Comparison of ENCODE assay signal across 21 cellular contexts in the genomic region with DNA sequence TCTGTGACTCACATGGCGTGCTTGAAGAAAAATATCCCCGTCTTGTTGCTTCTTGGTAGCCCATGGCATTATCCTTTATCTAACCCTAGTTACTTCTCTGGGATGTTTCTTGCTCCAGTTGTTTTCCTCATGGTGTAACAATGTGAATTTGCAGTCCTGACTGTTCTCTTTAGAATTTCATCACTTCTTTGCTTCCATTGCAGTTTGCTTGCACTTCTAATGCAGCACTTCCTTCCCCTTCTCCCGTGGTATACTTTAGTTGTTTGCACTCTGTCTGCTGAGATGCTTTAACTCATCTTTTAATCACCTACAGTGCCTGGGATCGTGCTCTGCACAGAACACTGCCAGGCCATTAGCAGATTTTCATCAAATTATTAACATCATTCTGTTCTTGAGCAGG.
DNase-seq lines count a peak whose midpoint lies in the region; ATAC-seq and TF ChIP-seq lines count a peak whose summit lies in the region.
"Had no signal": no experiment of that assay in that cellular context is flagged by ENCODE, and none has a peak within 500 bp of the region (broad histone marks: within the 10 kb centered on the region; RNA-seq: fewer than 3 reads in every experiment).

No MANE protein-coding gene starts in this region.

- H3K9me2 ChIP-seq in Loucy (replicated peaks; ENCODE audit: low read depth, low read length), result no peaks in the 10 kb centered on the region

- peaks cover 38% of the 10 kb centered on the region; the same call in 1 of the 2 replicates for H3K79me2 ChIP-seq in Loucy (ENCODE audit: insufficient read depth, low read length)

- TF ChIP-seq CTCF in CD14-positive monocyte (IDR thresholded peaks at IDR 0.05) (no peak), Loucy (conservative IDR thresholded peaks at IDR 0.05; ENCODE audit: low read length) (no peak)

- peak; percentile 29 for ATAC-seq in naive thymus-derived CD4-positive, alpha-beta T cell
- ATAC-seq in aorta (ENCODE audit: low FRiP score), result no peak
- no peak for ATAC-seq in activated CD8-positive, alpha-beta memory T cell treated with anti-CD3 and anti-CD28 coated beads, Interleukin-2, amount 10 ng/mL, durations not matched to agents 7 days and 5 days
- ATAC-seq: HCT116 had no signal

- H3K27ac Mint-ChIP-seq in CD14-positive monocyte, result peak overlapping the region in 6 of 7 donors; percentile 24 to 82 (median 62)
- H3K27ac Mint-ChIP-seq in naive thymus-derived CD4-positive, alpha-beta T cell, result no peak overlapping the region
- H3K27ac Mint-ChIP-seq in activated CD8-positive, alpha-beta memory T cell treated with anti-CD3 and anti-CD28 coated beads, Interleukin-2, amount 10 ng/mL, durations not matched to agents 7 days and 5 days, result no peak overlapping the region
- H3K27ac Mint-ChIP-seq: CD4-positive, alpha-beta T cell had no signal

- no peaks in the 10 kb centered on the region for H3K9me3 ChIP-seq in Loucy (ENCODE audit: insufficient read depth, low read depth, low read length)
- no peaks in the 10 kb centered on the region for H3K9me3 ChIP-seq in naive thymus-derived CD4-positive, alpha-beta T cell (ENCODE audit: control insufficient read depth in 2 of 3, low read length in 3 of 3)
- H3K9me3 ChIP-seq in aorta (ENCODE audit: control insufficient read depth, low read length), result no peaks in the 10 kb centered on the region
- H3K9me3 ChIP-seq: MG63, SJSA1 had no signal

- H3K4me3 ChIP-seq in Loucy (ENCODE audit: low read length, poor library complexity, severe bottlenecking), result no peak overlapping the region
- no peak overlapping the region for H3K4me3 ChIP-seq in naive thymus-derived CD4-positive, alpha-beta T cell (ENCODE audit: low read length)
- H3K4me3 ChIP-seq in aorta (ENCODE audit: low read length in 2 of 2), result no peak overlapping the region
- H3K4me3 ChIP-seq: MG63, PC-9, SJSA1 had no signal

- H3K4me1 ChIP-seq in Loucy (ENCODE audit: insufficient read depth, low read length, poor library complexity, severe bottlenecking) (peaks cover 24% of the 10 kb centered on the region), aorta (ENCODE audit: control insufficient read depth in 1 of 2, insufficient read depth in 2 of 2, low read length in 2 of 2) (peaks cover 0 to 5% of the 10 kb centered on the region in 2 donors)
- no peaks in the 10 kb centered on the region for H3K4me1 ChIP-seq in naive thymus-derived CD4-positive, alpha-beta T cell (ENCODE audit: control insufficient read depth in 2 of 2, insufficient read depth in 2 of 2, low read length in 2 of 2)
- H3K4me1 ChIP-seq: SJSA1 had no signal

- H2AFZ ChIP-seq in Loucy (ENCODE audit: low read length), result no peak overlapping the region
- H2AFZ ChIP-seq: PC-9 had no signal

- 89 to 92% methylated on average over 4 of the region's 4 CpGs for WGBS in aorta, 2 donors

- H3K27me3 ChIP-seq in Loucy (ENCODE audit: insufficient read depth, low read length, poor library complexity, severe bottlenecking) (no peaks in the 10 kb centered on the region), aorta (ENCODE audit: control insufficient read depth in 1 of 2, insufficient read depth in 2 of 2, low read length in 1 of 2) (no peaks in the 10 kb centered on the region)
- H3K27me3 ChIP-seq in naive thymus-derived CD4-positive, alpha-beta T cell (ENCODE audit: control insufficient read depth in 2 of 2, insufficient read depth in 2 of 2, low read length in 2 of 2), result peaks cover 0 to 3% of the 10 kb centered on the region in 2 donors
- H3K27me3 ChIP-seq: MG63, SJSA1 had no signal

- H3K4me2 ChIP-seq in Loucy (ENCODE audit: low read depth, low read length, poor library complexity, severe bottlenecking), result peak overlapping the region; percentile 37
- H3K4me2 ChIP-seq: KMS-11, PC-9 had no signal

- peak overlapping the region in 1 of 2 donors; percentile 46 for H3K4me3 Mint-ChIP-seq in CD14-positive monocyte
- no peak overlapping the region for H3K4me3 Mint-ChIP-seq in naive thymus-derived CD4-positive, alpha-beta T cell
- H3K4me3 Mint-ChIP-seq in activated CD8-positive, alpha-beta memory T cell treated with anti-CD3 and anti-CD28 coated beads, Interleukin-2, amount 10 ng/mL, durations not matched to agents 7 days and 5 days, result no peak overlapping the region
- H3K4me3 Mint-ChIP-seq: CD4-positive, alpha-beta T cell had no signal

- no peak overlapping the region for H3K9ac ChIP-seq in Loucy (ENCODE audit: low read depth, low read length, poor library complexity, severe bottlenecking)
- H3K9ac ChIP-seq: KMS-11 had no signal

- no peak for DNase-seq in CD14-positive monocyte (ENCODE audit: low spot score)
- DNase-seq in SKM-1 (lab: John Stamatoyannopoulos, UW; ENCODE audit: unreplicated experiment), result peak; percentile 56
- DNase-seq in naive thymus-derived CD4-positive, alpha-beta T cell, result no peak
- no peak for DNase-seq in aorta
- no peak for DNase-seq in activated CD8-positive, alpha-beta memory T cell treated with anti-CD3 and anti-CD28 coated beads, Interleukin-2, amount 10 ng/mL, durations not matched to agents 7 days and 5 days
- no peak for DNase-seq in amygdala (lab: John Stamatoyannopoulos, UW)
- no peak for DNase-seq in Ammon's horn (ENCODE audit: low spot score)
- DNase-seq: CD4-positive, alpha-beta T cell; DMS79; MG63; NCI-H1417; NCI-H2029; NCI-H2171; NCI-H446; NCI-H69; NK-92 treated with Interleukin-12 subunit alpha and Interleukin-12 subunit beta, amount 100 ng/mL, for 24 hours; PC-9 had no signal

- H3K27ac ChIP-seq in naive thymus-derived CD4-positive, alpha-beta T cell (ENCODE audit: low read depth, low read length), result no peak overlapping the region
- no peak overlapping the region for H3K27ac ChIP-seq in aorta (ENCODE audit: low read depth in 1 of 2, low read length in 2 of 2)
- H3K27ac ChIP-seq: KMS-11, PC-9, SJSA1 had no signal

- no peaks in the 10 kb centered on the region for H3K9me3 Mint-ChIP-seq in CD14-positive monocyte
- H3K9me3 Mint-ChIP-seq in naive thymus-derived CD4-positive, alpha-beta T cell, result no peaks in the 10 kb centered on the region
- no peaks in the 10 kb centered on the region for H3K9me3 Mint-ChIP-seq in activated CD8-positive, alpha-beta memory T cell treated with anti-CD3 and anti-CD28 coated beads, Interleukin-2, amount 10 ng/mL, durations not matched to agents 7 days and 5 days (ENCODE audit: low read depth)
- H3K9me3 Mint-ChIP-seq: CD4-positive, alpha-beta T cell had no signal

- no peaks in the 10 kb centered on the region for H3K27me3 Mint-ChIP-seq in CD14-positive monocyte (ENCODE audit: low read depth in 3 of 3)
- H3K27me3 Mint-ChIP-seq in naive thymus-derived CD4-positive, alpha-beta T cell, result peaks cover 0 to 56% (median 0%) of the 10 kb centered on the region in 5 donors
- H3K27me3 Mint-ChIP-seq in activated CD8-positive, alpha-beta memory T cell treated with anti-CD3 and anti-CD28 coated beads, Interleukin-2, amount 10 ng/mL, durations not matched to agents 7 days and 5 days, result peaks cover 38% of the 10 kb centered on the region
- H3K27me3 Mint-ChIP-seq: CD4-positive, alpha-beta T cell had no signal

- H3F3A ChIP-seq in Loucy (ENCODE audit: low read depth), result no peaks in the 10 kb centered on the region

- POLR2A ChIA-PET in naive thymus-derived CD4-positive, alpha-beta T cell (lab: Charles Lee), result no interaction called here

- H3K36me3 Mint-ChIP-seq in CD14-positive monocyte, result peaks cover 0 to 2% of the 10 kb centered on the region in 2 donors
- no peaks in the 10 kb centered on the region for H3K36me3 Mint-ChIP-seq in naive thymus-derived CD4-positive, alpha-beta T cell
- H3K36me3 Mint-ChIP-seq in activated CD8-positive, alpha-beta memory T cell treated with anti-CD3 and anti-CD28 coated beads, Interleukin-2, amount 10 ng/mL, durations not matched to agents 7 days and 5 days, result no peaks in the 10 kb centered on the region

- no peaks in the 10 kb centered on the region for H3K36me3 ChIP-seq in Loucy (ENCODE audit: insufficient read depth, low read length)
- no peaks in the 10 kb centered on the region for H3K36me3 ChIP-seq in naive thymus-derived CD4-positive, alpha-beta T cell (ENCODE audit: control insufficient read depth in 2 of 3, insufficient read depth in 3 of 3, low read length in 3 of 3)
- H3K36me3 ChIP-seq in aorta (ENCODE audit: control insufficient read depth in 1 of 2, insufficient read depth in 2 of 2, low read length in 1 of 2), result peaks cover 0 to 2% of the 10 kb centered on the region in 2 donors
- H3K36me3 ChIP-seq: MG63, SJSA1 had no signal

- CTCF ChIA-PET in naive thymus-derived CD4-positive, alpha-beta T cell (lab: Charles Lee), result no interaction called here
- CTCF ChIA-PET in activated CD8-positive, alpha-beta memory T cell treated with anti-CD3 and anti-CD28 coated beads, Interleukin-2, amount 10 ng/mL, durations not matched to agents 7 days and 5 days (lab: Charles Lee), result interaction anchor here (1.7 kb wide), 1 partner anchor 227 kb away, joined by 5 read pairs; no protein-coding TSS in a partner anchor

- intact Hi-C loops in CD14-positive monocyte (cut with micrococcal nuclease) (no loop called here), aorta (cut with DNase I) (no loop called here)
- intact Hi-C loops in naive thymus-derived CD4-positive, alpha-beta T cell (cut with micrococcal nuclease), result no loop called here

- peaks cover 28% of the 10 kb centered on the region for H3K4me1 Mint-ChIP-seq in CD14-positive monocyte
- H3K4me1 Mint-ChIP-seq in naive thymus-derived CD4-positive, alpha-beta T cell, result no peaks in the 10 kb centered on the region
- no peaks in the 10 kb centered on the region for H3K4me1 Mint-ChIP-seq in activated CD8-positive, alpha-beta memory T cell treated with anti-CD3 and anti-CD28 coated beads, Interleukin-2, amount 10 ng/mL, durations not matched to agents 7 days and 5 days

- no peaks in the 10 kb centered on the region for H4K20me1 ChIP-seq in Loucy (ENCODE audit: insufficient read depth, low read length, poor library complexity, severe bottlenecking)

Comparison
In these comparisons a context has a peak if more than half of its experiments do, and no peak if none do; other contexts are left out.
1. H3K27ac Mint-ChIP-seq: peak in CD14-positive monocyte (6 of 7); none in naive thymus-derived CD4-positive, alpha-beta T cell (0 of 9) and activated CD8-positive, alpha-beta memory T cell treated with anti-CD3 and anti-CD28 coated beads, Interleukin-2, amount 10 ng/mL, durations not matched to agents 7 days and 5 days (single experiment).